Comparison of ENCODE assay signal across 2 cellular contexts in genomic region chr6:98836025-98836961, GRCh38.
TF ChIP-seq lines count a peak whose summit lies in the region.

No MANE protein-coding gene starts in this region.

TF ChIP-seq in IMR-90, 13 proteins besides CTCF, POLR2A, EP300 and RAD21:
- no peak for TF ChIP-seq MAFK (IDR thresholded peaks at IDR 0.05; ENCODE audit: low read depth, low read length)
- TF ChIP-seq, protein P1, sequence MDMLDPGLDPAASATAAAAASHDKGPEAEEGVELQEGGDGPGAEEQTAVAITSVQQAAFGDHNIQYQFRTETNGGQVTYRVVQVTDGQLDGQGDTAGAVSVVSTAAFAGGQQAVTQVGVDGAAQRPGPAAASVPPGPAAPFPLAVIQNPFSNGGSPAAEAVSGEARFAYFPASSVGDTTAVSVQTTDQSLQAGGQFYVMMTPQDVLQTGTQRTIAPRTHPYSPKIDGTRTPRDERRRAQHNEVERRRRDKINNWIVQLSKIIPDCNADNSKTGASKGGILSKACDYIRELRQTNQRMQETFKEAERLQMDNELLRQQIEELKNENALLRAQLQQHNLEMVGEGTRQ (IDR thresholded peaks at IDR 0.05; ENCODE audit: low read depth, low read length), result no peak
- TF ChIP-seq CEBPB (IDR thresholded peaks at IDR 0.05; ENCODE audit: low read depth, low read length), result no peak
- no peak for TF ChIP-seq NFE2L2 (IDR thresholded peaks at IDR 0.05; ENCODE audit: low read depth, low read length)
- no peak for TF ChIP-seq MAZ (IDR thresholded peaks at IDR 0.05; ENCODE audit: borderline replicate concordance, low read depth, low read length)
- no peak for TF ChIP-seq RFX5 (IDR thresholded peaks at IDR 0.05; ENCODE audit: low read depth, low read length)
- no peak for TF ChIP-seq MXI1 (IDR thresholded peaks at IDR 0.05; ENCODE audit: borderline replicate concordance, low read depth, low read length)
- no peak for TF ChIP-seq FOS (IDR thresholded peaks at IDR 0.05; ENCODE audit: low read depth, low read length)
- no peak for TF ChIP-seq CHD1 (IDR thresholded peaks at IDR 0.05; ENCODE audit: low read depth, low read length)
- no peak for TF ChIP-seq BHLHE40 (IDR thresholded peaks at IDR 0.05; ENCODE audit: low read depth, low read length)
- TF ChIP-seq, protein P2, sequence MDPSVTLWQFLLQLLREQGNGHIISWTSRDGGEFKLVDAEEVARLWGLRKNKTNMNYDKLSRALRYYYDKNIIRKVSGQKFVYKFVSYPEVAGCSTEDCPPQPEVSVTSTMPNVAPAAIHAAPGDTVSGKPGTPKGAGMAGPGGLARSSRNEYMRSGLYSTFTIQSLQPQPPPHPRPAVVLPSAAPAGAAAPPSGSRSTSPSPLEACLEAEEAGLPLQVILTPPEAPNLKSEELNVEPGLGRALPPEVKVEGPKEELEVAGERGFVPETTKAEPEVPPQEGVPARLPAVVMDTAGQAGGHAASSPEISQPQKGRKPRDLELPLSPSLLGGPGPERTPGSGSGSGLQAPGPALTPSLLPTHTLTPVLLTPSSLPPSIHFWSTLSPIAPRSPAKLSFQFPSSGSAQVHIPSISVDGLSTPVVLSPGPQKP (IDR thresholded peaks at IDR 0.05; ENCODE audit: borderline replicate concordance, low read depth, low read length), result no peak
- TF ChIP-seq SMC3 (IDR thresholded peaks at IDR 0.05; ENCODE audit: low read depth, low read length), result no peak
- no peak for TF ChIP-seq RCOR1 (IDR thresholded peaks at IDR 0.05; ENCODE audit: insufficient replicate concordance, low read length)

TF ChIP-seq in K562, 482 proteins besides CTCF, POLR2A, EP300 and RAD21:
- TF ChIP-seq PYGO2 (tag; IDR thresholded peaks at IDR 0.05) (no peak), NFYB (IDR thresholded peaks at IDR 0.05; ENCODE audit: extremely low read depth, insufficient read length) (no peak), PHB2 (IDR thresholded peaks at IDR 0.05; ENCODE audit: low read depth) (no peak), HNRNPLL (IDR thresholded peaks at IDR 0.05; ENCODE audit: low read depth, low read length, poor library complexity, severe bottlenecking) (no peak), NCOA2 (IDR thresholded peaks at IDR 0.05; ENCODE audit: partially characterized antibody in 2 of 2) (no peak), HDGF (IDR thresholded peaks at IDR 0.05) (no peak), PRDM10 (IDR thresholded peaks at IDR 0.05; ENCODE audit: partially characterized antibody) (peak; percentile 31), VEZF1 (CRISPR knock-in tag; IDR thresholded peaks at IDR 0.05) (0 out of 2 replicates have a peak, but pooled peaks have one; percentile 18), CSDE1 (IDR thresholded peaks at IDR 0.05) (no peak), MAZ (CRISPR knock-in tag; conservative IDR thresholded peaks at IDR 0.05 in 1 of 2, IDR thresholded peaks at IDR 0.05 in 1 of 2) (0 out of 4 replicates have a peak, but pooled peaks of 1 of the 2 experiments have one; percentile 19), NCOA6 (IDR thresholded peaks at IDR 0.05) (0 out of 2 replicates have a peak, but pooled peaks have one; percentile 22), NR3C1 (CRISPR knock-in tag; IDR thresholded peaks at IDR 0.05) (no peak), ZFP36 (IDR thresholded peaks at IDR 0.05; ENCODE audit: low read depth, low read length, partially characterized antibody) (peak; percentile 44)
- TF ChIP-seq, protein P3, sequence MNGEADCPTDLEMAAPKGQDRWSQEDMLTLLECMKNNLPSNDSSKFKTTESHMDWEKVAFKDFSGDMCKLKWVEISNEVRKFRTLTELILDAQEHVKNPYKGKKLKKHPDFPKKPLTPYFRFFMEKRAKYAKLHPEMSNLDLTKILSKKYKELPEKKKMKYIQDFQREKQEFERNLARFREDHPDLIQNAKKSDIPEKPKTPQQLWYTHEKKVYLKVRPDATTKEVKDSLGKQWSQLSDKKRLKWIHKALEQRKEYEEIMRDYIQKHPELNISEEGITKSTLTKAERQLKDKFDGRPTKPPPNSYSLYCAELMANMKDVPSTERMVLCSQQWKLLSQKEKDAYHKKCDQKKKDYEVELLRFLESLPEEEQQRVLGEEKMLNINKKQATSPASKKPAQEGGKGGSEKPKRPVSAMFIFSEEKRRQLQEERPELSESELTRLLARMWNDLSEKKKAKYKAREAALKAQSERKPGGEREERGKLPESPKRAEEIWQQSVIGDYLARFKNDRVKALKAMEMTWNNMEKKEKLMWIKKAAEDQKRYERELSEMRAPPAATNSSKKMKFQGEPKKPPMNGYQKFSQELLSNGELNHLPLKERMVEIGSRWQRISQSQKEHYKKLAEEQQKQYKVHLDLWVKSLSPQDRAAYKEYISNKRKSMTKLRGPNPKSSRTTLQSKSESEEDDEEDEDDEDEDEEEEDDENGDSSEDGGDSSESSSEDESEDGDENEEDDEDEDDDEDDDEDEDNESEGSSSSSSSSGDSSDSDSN (IDR thresholded peaks at IDR 0.05; ENCODE audit: borderline replicate concordance in 1 of 2, low read depth in 2 of 2, low read length in 2 of 2), result no peak
- TF ChIP-seq, protein P4, sequence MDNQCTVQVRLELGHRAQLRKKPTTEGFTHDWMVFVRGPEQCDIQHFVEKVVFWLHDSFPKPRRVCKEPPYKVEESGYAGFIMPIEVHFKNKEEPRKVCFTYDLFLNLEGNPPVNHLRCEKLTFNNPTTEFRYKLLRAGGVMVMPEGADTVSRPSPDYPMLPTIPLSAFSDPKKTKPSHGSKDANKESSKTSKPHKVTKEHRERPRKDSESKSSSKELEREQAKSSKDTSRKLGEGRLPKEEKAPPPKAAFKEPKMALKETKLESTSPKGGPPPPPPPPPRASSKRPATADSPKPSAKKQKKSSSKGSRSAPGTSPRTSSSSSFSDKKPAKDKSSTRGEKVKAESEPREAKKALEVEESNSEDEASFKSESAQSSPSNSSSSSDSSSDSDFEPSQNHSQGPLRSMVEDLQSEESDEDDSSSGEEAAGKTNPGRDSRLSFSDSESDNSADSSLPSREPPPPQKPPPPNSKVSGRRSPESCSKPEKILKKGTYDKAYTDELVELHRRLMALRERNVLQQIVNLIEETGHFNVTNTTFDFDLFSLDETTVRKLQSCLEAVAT (IDR thresholded peaks at IDR 0.05), result no peak
